ENCODE assay signal across 24 cellular contexts in the genomic region with DNA sequence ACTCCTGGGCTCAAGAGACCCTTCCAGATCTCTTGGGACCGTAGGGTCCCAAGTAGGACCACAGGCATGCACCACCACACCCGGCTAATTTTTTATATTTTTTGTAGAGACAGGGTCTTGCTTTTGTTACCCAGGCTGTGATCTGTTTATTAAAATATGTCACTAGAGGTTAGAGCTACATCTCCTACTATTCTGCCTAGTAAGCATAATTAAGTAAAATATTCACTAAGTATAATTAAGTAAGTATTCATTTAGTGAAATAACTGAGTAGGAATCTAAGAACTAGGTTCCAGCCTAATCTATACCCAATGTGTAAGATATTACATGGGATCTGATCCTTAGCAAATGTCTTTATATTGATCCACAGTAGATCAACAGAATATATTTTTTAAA. TPM values are rescaled to one million over a fixed set of nuclear protein-coding genes. Genes with fewer than 3 reads are reported as not detected.
DNase-seq lines count a peak whose midpoint lies in the region; ATAC-seq and TF ChIP-seq lines count a peak whose summit lies in the region.
"Had no signal": no experiment of that assay in that cellular context is flagged by ENCODE, and none has a peak within 500 bp of the region (broad histone marks: within the 10 kb centered on the region; RNA-seq: fewer than 3 reads in every experiment).

No MANE protein-coding gene starts in this region.

- H3K27me3 ChIP-seq in OCI-LY3 (ENCODE audit: low read depth, low read length) (peaks cover 12% of the 10 kb centered on the region), thymus (ENCODE audit: control insufficient read depth, insufficient read depth) (no peaks in the 10 kb centered on the region), aorta (ENCODE audit: control insufficient read depth in 1 of 2, insufficient read depth in 2 of 2, low read length in 1 of 2) (no peaks in the 10 kb centered on the region)
- H3K27me3 ChIP-seq: hepatocyte, SJSA1, testis had no signal

- H3K27ac ChIP-seq in OCI-LY3 (ENCODE audit: low read length) (no peak overlapping the region), thymus (ENCODE audit: low read depth) (peak overlapping the region; percentile 81), aorta (ENCODE audit: low read depth in 1 of 2, low read length in 2 of 2) (no peak overlapping the region)
- H3K27ac ChIP-seq: hepatocyte, lower lobe of right lung, SJSA1, testis had no signal

- H3K4me3 ChIP-seq in OCI-LY3 (ENCODE audit: low read length) (peak overlapping the region; percentile 67), thymus (ENCODE audit: low read length) (no peak overlapping the region), aorta (ENCODE audit: low read length in 2 of 2) (no peak overlapping the region)
- H3K4me3 ChIP-seq: hepatocyte, lower lobe of right lung, SJSA1 had no signal

- no peaks in the 10 kb centered on the region for H3K36me3 Mint-ChIP-seq in stimulated activated naive CD8-positive, alpha-beta T cell treated with anti-CD3 and anti-CD28 coated beads, Interleukin-15, Interleukin-2, amounts not matched to agents 100 ng/mL and 50 ng/mL, for 24 hours (ENCODE audit: low read depth)
- H3K36me3 Mint-ChIP-seq in chondrocyte (ENCODE audit: low read depth), result no peaks in the 10 kb centered on the region
- H3K36me3 Mint-ChIP-seq: brain had no signal

- 98% methylated on average over 2 of the region's 2 CpGs for WGBS in thymus
- 81 to 84% methylated on average over 2 of the region's 2 CpGs for WGBS in aorta, 2 donors

- H3K4me1 Mint-ChIP-seq in stimulated activated naive CD8-positive, alpha-beta T cell treated with anti-CD3 and anti-CD28 coated beads, Interleukin-15, Interleukin-2, amounts not matched to agents 100 ng/mL and 50 ng/mL, for 24 hours (ENCODE audit: low read depth), result peaks cover 29% of the 10 kb centered on the region
- peaks cover 16% of the 10 kb centered on the region for H3K4me1 Mint-ChIP-seq in stimulated activated naive CD8-positive, alpha-beta T cell treated with anti-CD3 and anti-CD28 coated beads, Interleukin-15, amount 100 ng/mL, for 72 hours
- H3K4me1 Mint-ChIP-seq in chondrocyte (ENCODE audit: low read depth), result peaks cover 34% of the 10 kb centered on the region

- H3K36me3 ChIP-seq in OCI-LY3 (replicated peaks; ENCODE audit: low read depth, low read length), result no peaks in the 10 kb centered on the region
- H3K36me3 ChIP-seq in thymus (ENCODE audit: control insufficient read depth, insufficient read depth), result no peaks in the 10 kb centered on the region
- no peaks in the 10 kb centered on the region for H3K36me3 ChIP-seq in aorta (ENCODE audit: control insufficient read depth in 1 of 2, insufficient read depth in 2 of 2, low read length in 1 of 2)
- H3K36me3 ChIP-seq: lower lobe of right lung, SJSA1 had no signal

- no peaks in the 10 kb centered on the region for H3K9me3 ChIP-seq in OCI-LY3 (ENCODE audit: insufficient read depth, low read length)
- H3K9me3 ChIP-seq in thymus (ENCODE audit: control insufficient read depth), result no peaks in the 10 kb centered on the region
- H3K9me3 ChIP-seq in aorta (ENCODE audit: control insufficient read depth, low read length), result no peaks in the 10 kb centered on the region
- H3K9me3 ChIP-seq: lower lobe of right lung, SJSA1, testis had no signal

- H3K79me2 ChIP-seq in OCI-LY3 (ENCODE audit: low read length), result no peaks in the 10 kb centered on the region
- H3K79me2 ChIP-seq: hepatocyte had no signal

- in situ Hi-C loops in G401 (cut with HindIII; ENCODE audit: low sequenced_read_pairs), result no loop called here

- H3K27ac Mint-ChIP-seq in stimulated activated naive CD8-positive, alpha-beta T cell treated with anti-CD3 and anti-CD28 coated beads, Interleukin-15, Interleukin-2, amounts not matched to agents 100 ng/mL and 50 ng/mL, for 24 hours, result peak overlapping the region; percentile 90
- peak overlapping the region in 1 of 2 donors; percentile 59 for H3K27ac Mint-ChIP-seq in stimulated activated naive CD8-positive, alpha-beta T cell treated with anti-CD3 and anti-CD28 coated beads, Interleukin-15, amount 100 ng/mL, for 72 hours
- peak overlapping the region; percentile 96 for H3K27ac Mint-ChIP-seq in chondrocyte (ENCODE audit: unreplicated experiment)
- H3K27ac Mint-ChIP-seq: brain had no signal

- no peak for ATAC-seq in stimulated activated naive CD8-positive, alpha-beta T cell treated with anti-CD3 and anti-CD28 coated beads, Interleukin-15, amount 100 ng/mL, for 72 hours
- ATAC-seq in GM18907 (IDR thresholded peaks at IDR 0.05; ENCODE audit: unreplicated experiment), result no peak
- ATAC-seq in aorta (ENCODE audit: low FRiP score), result no peak
- ATAC-seq: lower lobe of right lung had no signal

- H3K9ac ChIP-seq in OCI-LY3 (ENCODE audit: low read length), result no peak overlapping the region

- intact Hi-C loops in aorta (cut with DNase I), result no loop called here

- peak overlapping the region; percentile 76 for H3K4me2 ChIP-seq in OCI-LY3 (ENCODE audit: low read length)
- H3K4me2 ChIP-seq: hepatocyte had no signal

- DNase-seq in stimulated activated naive CD8-positive, alpha-beta T cell treated with anti-CD3 and anti-CD28 coated beads, Interleukin-15, amount 100 ng/mL, for 72 hours, result no peak
- no peak for DNase-seq in chondrocyte (ENCODE audit: low spot score)
- DNase-seq in aorta, result no peak
- DNase-seq in G401 (ENCODE audit: low spot score), result no peak
- DNase-seq: AML-193; cortex of kidney; GF-D8; lower lobe of right lung; NCI-H1417 treated with DMSO at 0.1 percent for 48 hours; NCI-H2171; NCI-H526 treated with DMSO at 0.1 percent for 48 hours; stimulated activated CD4-positive, alpha-beta T cell treated with anti-CD3 and anti-CD28 coated beads, Interleukin-4, amount 100 ng/mL, for 4 hours had no signal

- H3K4me1 ChIP-seq in OCI-LY3 (ENCODE audit: low read length) (peaks cover 15% of the 10 kb centered on the region), thymus (ENCODE audit: control insufficient read depth, insufficient read depth, low read length) (peaks cover 6% of the 10 kb centered on the region), aorta (ENCODE audit: control insufficient read depth in 1 of 2, insufficient read depth in 2 of 2, low read length in 2 of 2) (no peaks in the 10 kb centered on the region)
- H3K4me1 ChIP-seq: lower lobe of right lung, SJSA1 had no signal

- H4K20me1 ChIP-seq in OCI-LY3 (ENCODE audit: insufficient read depth, low read length), result no peaks in the 10 kb centered on the region

- no peaks in the 10 kb centered on the region for H3K27me3 Mint-ChIP-seq in stimulated activated naive CD8-positive, alpha-beta T cell treated with anti-CD3 and anti-CD28 coated beads, Interleukin-15, Interleukin-2, amounts not matched to agents 100 ng/mL and 50 ng/mL, for 24 hours
- no peaks in the 10 kb centered on the region for H3K27me3 Mint-ChIP-seq in stimulated activated naive CD8-positive, alpha-beta T cell treated with anti-CD3 and anti-CD28 coated beads, Interleukin-15, amount 100 ng/mL, for 72 hours
- no peaks in the 10 kb centered on the region for H3K27me3 Mint-ChIP-seq in chondrocyte (ENCODE audit: low read depth)

- H2AFZ ChIP-seq in OCI-LY3 (ENCODE audit: low read depth, low read length), result peak overlapping the region; percentile 83; the same call in 1 of the 2 replicates

- no peak for TF ChIP-seq CTCF in OCI-LY3 (IDR thresholded peaks at IDR 0.05; ENCODE audit: low read depth, low read length)
- no peak for TF ChIP-seq CTCF in chondrocyte (IDR thresholded peaks at IDR 0.05)

- no peaks in the 10 kb centered on the region for H3K9me3 Mint-ChIP-seq in stimulated activated naive CD8-positive, alpha-beta T cell treated with anti-CD3 and anti-CD28 coated beads, Interleukin-15, Interleukin-2, amounts not matched to agents 100 ng/mL and 50 ng/mL, for 24 hours
- H3K9me3 Mint-ChIP-seq in stimulated activated naive CD8-positive, alpha-beta T cell treated with anti-CD3 and anti-CD28 coated beads, Interleukin-15, amount 100 ng/mL, for 72 hours, result no peaks in the 10 kb centered on the region
- no peaks in the 10 kb centered on the region for H3K9me3 Mint-ChIP-seq in chondrocyte (ENCODE audit: low read depth)
- H3K9me3 Mint-ChIP-seq: brain had no signal

- peak overlapping the region; percentile 77 for H3K4me3 Mint-ChIP-seq in stimulated activated naive CD8-positive, alpha-beta T cell treated with anti-CD3 and anti-CD28 coated beads, Interleukin-15, Interleukin-2, amounts not matched to agents 100 ng/mL and 50 ng/mL, for 24 hours
- H3K4me3 Mint-ChIP-seq in stimulated activated naive CD8-positive, alpha-beta T cell treated with anti-CD3 and anti-CD28 coated beads, Interleukin-15, amount 100 ng/mL, for 72 hours, result peak overlapping the region in 1 of 2 donors; percentile 75
- H3K4me3 Mint-ChIP-seq in chondrocyte (ENCODE audit: unreplicated experiment), result no peak overlapping the region
- H3K4me3 Mint-ChIP-seq: brain had no signal

RNA-seq across cellular contexts. Expression of gene GCM1, which starts 40.2 kb away (rescaled TPM):
- not detected in 3 replicates for total RNA-seq in chondrocyte
- polyA plus RNA-seq in thymus, result 0.23 TPM
- total RNA-seq in aorta, result under 1 TPM in 1 of 2 donors, not detected in 1; 0.16 TPM
- not detected for polyA plus RNA-seq in aorta
- total RNA-seq in G401 (2014; rRNA removed; shearing (Covaris generic)), result not detected in 2 replicates
- total RNA-seq: endothelial cell of umbilical vein, fibroblast of villous mesenchyme, lower lobe of right lung, M059J, SJSA1 had no signal
- polyA plus RNA-seq: endothelial cell of umbilical vein, hepatocyte, small intestine had no signal
